ENCODE assay signal across 1 cellular context in the genomic region with DNA sequence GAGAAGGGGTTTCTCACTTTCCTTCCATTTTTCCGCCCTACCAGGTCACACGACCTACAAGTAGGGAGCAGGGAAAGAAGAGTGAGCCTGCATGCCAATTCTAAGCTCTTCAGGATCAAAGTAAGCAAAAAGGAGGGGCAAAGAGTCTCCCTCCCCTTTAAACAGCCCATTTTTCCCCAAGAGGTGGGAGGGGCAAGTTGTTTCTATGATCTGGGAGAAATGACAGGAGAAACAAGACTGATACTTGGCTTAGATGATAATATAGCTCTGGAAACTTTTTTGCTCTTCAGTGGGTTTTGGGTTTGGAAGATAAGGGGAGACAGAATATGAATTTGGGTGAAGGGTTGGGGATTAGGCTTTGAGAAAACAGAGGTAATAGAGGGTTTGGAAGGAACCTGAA.
TF ChIP-seq lines count a peak whose summit lies in the region.

No MANE protein-coding gene starts in this region.

TF ChIP-seq in GM23338, 12 proteins besides CTCF, POLR2A, EP300 and RAD21:
- TF ChIP-seq EZH2phosphoT487 (IDR thresholded peaks at IDR 0.05; ENCODE audit: unreplicated experiment) (no peak), NANOG (IDR thresholded peaks at IDR 0.05; ENCODE audit: borderline replicate concordance) (no peak), JUNB (IDR thresholded peaks at IDR 0.05; ENCODE audit: unreplicated experiment) (no peak), EZH2 (IDR thresholded peaks at IDR 0.05; ENCODE audit: low read depth, unreplicated experiment) (no peak), STAT1 (IDR thresholded peaks at IDR 0.05; ENCODE audit: unreplicated experiment) (no peak), ETS1 (IDR thresholded peaks at IDR 0.05) (no peak)
